In genomic region chr3:46402902-46403301, GRCh38 we compare ENCODE assay signal across 8 cellular contexts. TPM values are rescaled to one million over a fixed set of nuclear protein-coding genes. Genes with fewer than 3 reads are reported as not detected.
"Had no signal": no experiment of that assay in that cellular context is flagged by ENCODE, and none has a peak within 500 bp of the region (broad histone marks: within the 10 kb centered on the region; RNA-seq: fewer than 3 reads in every experiment).

No MANE protein-coding gene starts in this region.

RNA-seq across cellular contexts. Expression of gene CCRL2, which starts 4.2 kb away (rescaled TPM):
- total RNA-seq: SJCRH30, SK-MEL-5 had no signal
- polyA plus RNA-seq: SK-N-SH had no signal

RNA-seq across cellular contexts. Expression of gene CCR5, which starts 32.2 kb away (rescaled TPM):
- total RNA-seq: OCI-LY7, PC-3, PC-9, RPMI7951, SJCRH30, SJSA1, SK-MEL-5 had no signal
- polyA plus RNA-seq: SK-N-SH had no signal

RNA-seq across cellular contexts. Expression of gene CCR2, which starts 49.0 kb away (rescaled TPM):
- total RNA-seq: OCI-LY7, PC-3, PC-9, RPMI7951, SJCRH30, SJSA1, SK-MEL-5 had no signal
- polyA plus RNA-seq: SK-N-SH had no signal
